ENCODE assay signal across 9 cellular contexts in genomic region chr15:55403531-55403930, GRCh38. TPM values are rescaled to one million over a fixed set of nuclear protein-coding genes. Genes with fewer than 3 reads are reported as not detected.
A peak's percentile ranks its signal among the peaks of the same experiment; 100 is the strongest.
DNase-seq lines count a peak whose midpoint lies in the region; ATAC-seq and TF ChIP-seq lines count a peak whose summit lies in the region.
"Had no signal": no experiment of that assay in that cellular context is flagged by ENCODE, and none has a peak within 500 bp of the region (broad histone marks: within the 10 kb centered on the region; RNA-seq: fewer than 3 reads in every experiment).

No MANE protein-coding gene starts in this region.

- no peaks in the 10 kb centered on the region for H3K27me3 ChIP-seq in DOHH2 (ENCODE audit: control insufficient read depth, low read length)
- no peaks in the 10 kb centered on the region for H3K27me3 ChIP-seq in KMS-11 (ENCODE audit: insufficient read depth, low read depth)
- H3K27me3 ChIP-seq in mucosa of rectum (ENCODE audit: control insufficient read depth in 2 of 2, insufficient read depth in 2 of 2, low read length in 2 of 2): no peaks in the 10 kb centered on the region

- no peaks in the 10 kb centered on the region for H3F3A ChIP-seq in DOHH2 (ENCODE audit: control insufficient read depth, insufficient read depth)

- peak overlapping the region; percentile 81 for H3K27ac Mint-ChIP-seq in activated naive CD8-positive, alpha-beta T cell treated with anti-CD3 and anti-CD28 coated beads for 36 hours

- H3K27ac ChIP-seq in DOHH2 (ENCODE audit: low read depth, low read length) (peak overlapping the region; percentile 20), KMS-11 (peak overlapping the region; percentile 96), mucosa of rectum (ENCODE audit: low read depth in 2 of 2, low read length in 2 of 2) (peak overlapping the region; percentile 27 to 28)

- H3K36me3 Mint-ChIP-seq in activated naive CD8-positive, alpha-beta T cell treated with anti-CD3 and anti-CD28 coated beads for 36 hours: peaks cover 12% of the 10 kb centered on the region

- H3K27me3 Mint-ChIP-seq in activated naive CD8-positive, alpha-beta T cell treated with anti-CD3 and anti-CD28 coated beads for 36 hours: no peaks in the 10 kb centered on the region

- H3K4me3 Mint-ChIP-seq in activated naive CD8-positive, alpha-beta T cell treated with anti-CD3 and anti-CD28 coated beads for 36 hours: peak overlapping the region; percentile 2

- peaks cover 47% of the 10 kb centered on the region for H3K4me1 Mint-ChIP-seq in activated naive CD8-positive, alpha-beta T cell treated with anti-CD3 and anti-CD28 coated beads for 36 hours

- peaks cover 30% of the 10 kb centered on the region for H3K4me1 ChIP-seq in DOHH2 (ENCODE audit: control insufficient read depth, low read length)
- H3K4me1 ChIP-seq in KMS-11 (ENCODE audit: low read depth, poor library complexity, severe bottlenecking): peaks cover 66% of the 10 kb centered on the region
- H3K4me1 ChIP-seq in mucosa of rectum (ENCODE audit: control insufficient read depth in 2 of 2, insufficient read depth in 2 of 2, low read length in 2 of 2): peaks cover 9 to 14% of the 10 kb centered on the region in 2 donors

- H2AFZ ChIP-seq in KMS-11 (ENCODE audit: low read depth): 0 out of 2 replicates have a peak overlapping the region, but pooled peaks have one; percentile 8

- no peaks in the 10 kb centered on the region for H3K9me3 ChIP-seq in DOHH2 (ENCODE audit: control insufficient read depth, insufficient read depth, low read length)
- H3K9me3 ChIP-seq in mucosa of rectum (ENCODE audit: control insufficient read depth in 2 of 2, low read length in 2 of 2): no peaks in the 10 kb centered on the region

- no peaks in the 10 kb centered on the region for H4K20me1 ChIP-seq in DOHH2 (ENCODE audit: control insufficient read depth, insufficient read depth, low read depth, low read length)
- H4K20me1 ChIP-seq in KMS-11 (ENCODE audit: insufficient read depth): no peaks in the 10 kb centered on the region

- H3K4me3 ChIP-seq in DOHH2 (ENCODE audit: low read length): peak overlapping the region; percentile 44
- no peak overlapping the region for H3K4me3 ChIP-seq in KMS-11 (IDR thresholded peaks at IDR 0.05; ENCODE audit: insufficient read depth, low read depth, low read length)
- no peak overlapping the region for H3K4me3 ChIP-seq in mucosa of rectum (ENCODE audit: low read length in 2 of 2)

- ATAC-seq in GM18511 (IDR thresholded peaks at IDR 0.05; ENCODE audit: unreplicated experiment): no peak

- H3K9ac ChIP-seq in KMS-11: peak overlapping the region; percentile 71
- H3K9ac ChIP-seq in mucosa of rectum (ENCODE audit: low read depth in 1 of 2, low read length in 2 of 2): no peak overlapping the region

- no peaks in the 10 kb centered on the region for H3K9me2 ChIP-seq in DOHH2 (replicated peaks; ENCODE audit: control insufficient read depth, low read length)

- H3K9me3 Mint-ChIP-seq in activated naive CD8-positive, alpha-beta T cell treated with anti-CD3 and anti-CD28 coated beads for 36 hours: peaks cover 2% of the 10 kb centered on the region

- peaks cover 3% of the 10 kb centered on the region; the same call in 1 of the 2 replicates for H3K79me2 ChIP-seq in DOHH2 (ENCODE audit: control insufficient read depth, low read length)
- peaks cover 91% of the 10 kb centered on the region for H3K79me2 ChIP-seq in KMS-11 (ENCODE audit: insufficient read depth, low read depth)

- H3K4me2 ChIP-seq in DOHH2 (ENCODE audit: low read length): peak overlapping the region; percentile 46
- peak overlapping the region; percentile 97 for H3K4me2 ChIP-seq in KMS-11

- no peak for TF ChIP-seq CTCF in DOHH2 (IDR thresholded peaks at IDR 0.05; ENCODE audit: low read depth, low read length, poor library complexity, severe bottlenecking)
- TF ChIP-seq CTCF in KMS-11 (conservative IDR thresholded peaks at IDR 0.05; ENCODE audit: low read depth, low read length): no peak

- no peak for DNase-seq in activated naive CD8-positive, alpha-beta T cell treated with anti-CD3 and anti-CD28 coated beads for 36 hours
- DNase-seq in NCI-H774 (lab: John Stamatoyannopoulos, UW) (no peak), T-helper 9 cell (no peak), activated gamma-delta T cell treated with Interleukin-2 at 50 U/mL for 16 hours (no peak)
- DNase-seq: NCI-H748 treated with DMSO at 0.1 percent for 48 hours had no signal

- no peaks in the 10 kb centered on the region for H3K36me3 ChIP-seq in DOHH2 (ENCODE audit: control insufficient read depth, low read length)
- H3K36me3 ChIP-seq in KMS-11 (ENCODE audit: insufficient read depth): no peaks in the 10 kb centered on the region
- no peaks in the 10 kb centered on the region for H3K36me3 ChIP-seq in mucosa of rectum (ENCODE audit: control insufficient read depth in 2 of 2, insufficient read depth in 2 of 2, low read length in 2 of 2)

RNA-seq across cellular contexts. Expression of gene CCPG1, which starts 4.6 kb away (rescaled TPM):
- 10 to 100 TPM; 11.7 to 12.2 TPM for total RNA-seq in activated naive CD8-positive, alpha-beta T cell treated with anti-CD3 and anti-CD28 coated beads for 36 hours

RNA-seq across cellular contexts. Expression of gene PIERCE2, which starts 4.8 kb away (rescaled TPM):
- total RNA-seq in activated naive CD8-positive, alpha-beta T cell treated with anti-CD3 and anti-CD28 coated beads for 36 hours: under 1 TPM in 1 of 2 experiments, not detected in 1; 0.31 TPM

Comparison
In these comparisons a context has a peak if more than half of its experiments do, and no peak if none do; other contexts are left out.
1. H3K27ac ChIP-seq: peak in every context shown above with its lines; median percentile 96 in KMS-11; 28 in mucosa of rectum; 20 in DOHH2.